Comparison of ENCODE assay signal across 10 cellular contexts in genomic region chr3:127690106-127690505, GRCh38. TPM values are rescaled to one million over a fixed set of nuclear protein-coding genes. Genes with fewer than 3 reads are reported as not detected.
DNase-seq lines count a peak whose midpoint lies in the region; ATAC-seq and TF ChIP-seq lines count a peak whose summit lies in the region.
"Had no signal": no experiment of that assay in that cellular context is flagged by ENCODE, and none has a peak within 500 bp of the region (broad histone marks: within the 10 kb centered on the region; RNA-seq: fewer than 3 reads in every experiment).

No MANE protein-coding gene starts in this region.

- ATAC-seq in GM21367 (IDR thresholded peaks at IDR 0.05; ENCODE audit: unreplicated experiment) (no peak), HG03097 (IDR thresholded peaks at IDR 0.05; ENCODE audit: low FRiP score, unreplicated experiment) (no peak)

- DNase-seq in SW480 (ENCODE audit: low spot score): peak; percentile 57
- peak; percentile 34 for DNase-seq in fibroblast of villous mesenchyme (ENCODE audit: low read depth)
- peak; percentile 93 for DNase-seq in osteoblast (ENCODE audit: insufficient read length, low spot score, missing footprints)
- no peak for DNase-seq in NCI-H526 (lab: John Stamatoyannopoulos, UW)
- no peak for DNase-seq in endothelial cell (ENCODE audit: low spot score)
- DNase-seq: effector memory CD4-positive, alpha-beta T cell had no signal

- H4K20me1 ChIP-seq in BLaER1 treated with 17β-estradiol and CSF1 and Interleukin-3, amounts not matched to agents 10 nM and 100 nM: peaks cover 0 to 3% (median 0%) of the 10 kb centered on the region in 11 experiments; a peak in 1 of 22 replicates
- H4K20me1 ChIP-seq in osteoblast (ENCODE audit: insufficient read depth, low read length): no peaks in the 10 kb centered on the region

- no peaks in the 10 kb centered on the region for H3K79me2 ChIP-seq in osteoblast (ENCODE audit: insufficient read depth, low read length)

- no peaks in the 10 kb centered on the region for H3K4me1 Mint-ChIP-seq in endothelial cell (ENCODE audit: unreplicated experiment)
- H3K4me1 Mint-ChIP-seq: CD8-positive, alpha-beta memory T cell had no signal

- peak overlapping the region in 9 of 11 experiments; percentile 76 to 95 (median 86); a peak in 19 of 22 replicates for H3K4me2 ChIP-seq in BLaER1 treated with 17β-estradiol and CSF1 and Interleukin-3, amounts not matched to agents 10 nM and 100 nM
- H3K4me2 ChIP-seq in osteoblast (ENCODE audit: insufficient read depth, low read length): peak overlapping the region; percentile 66

- H3K9me3 ChIP-seq in BLaER1 treated with 17β-estradiol and CSF1 and Interleukin-3, amounts not matched to agents 10 nM and 100 nM (replicated peaks in 1 of 11): peaks cover 0 to 6% (median 0%) of the 10 kb centered on the region in 11 experiments; a peak in 1 of 22 replicates
- H3K9me3 ChIP-seq in osteoblast (ENCODE audit: low read depth, low read length): no peaks in the 10 kb centered on the region

- peaks cover 2% of the 10 kb centered on the region for H3K27me3 Mint-ChIP-seq in endothelial cell (ENCODE audit: unreplicated experiment)
- H3K27me3 Mint-ChIP-seq: CD8-positive, alpha-beta memory T cell had no signal

- no peaks in the 10 kb centered on the region for H3K27me3 ChIP-seq in BLaER1 treated with 17β-estradiol and CSF1 and Interleukin-3, amounts not matched to agents 10 nM and 100 nM
- no peaks in the 10 kb centered on the region for H3K27me3 ChIP-seq in osteoblast (ENCODE audit: insufficient read depth, low read length)

- TF ChIP-seq CTCF in fibroblast of villous mesenchyme (IDR thresholded peaks at IDR 0.05; ENCODE audit: insufficient read depth, low read depth, low read length) (no peak), osteoblast (IDR thresholded peaks at IDR 0.05; ENCODE audit: extremely low read depth, low read depth, low read length) (no peak), endothelial cell (IDR thresholded peaks at IDR 0.05; ENCODE audit: unreplicated experiment) (no peak)

- peak overlapping the region in 7 of 11 experiments; percentile 50 to 76 (median 71); a peak in 11 of 22 replicates for H3K27ac ChIP-seq in BLaER1 treated with 17β-estradiol and CSF1 and Interleukin-3, amounts not matched to agents 10 nM and 100 nM
- H3K27ac ChIP-seq in osteoblast (ENCODE audit: low read depth, low read length): peak overlapping the region; percentile 86

- H3K4me1 ChIP-seq in BLaER1 treated with 17β-estradiol and CSF1 and Interleukin-3, amounts not matched to agents 10 nM and 100 nM: peaks cover 29 to 71% (median 44%) of the 10 kb centered on the region in 10 experiments
- peaks cover 25% of the 10 kb centered on the region for H3K4me1 ChIP-seq in osteoblast (ENCODE audit: insufficient read depth, low read length)

- no peak overlapping the region for H3K27ac Mint-ChIP-seq in endothelial cell (ENCODE audit: unreplicated experiment)
- H3K27ac Mint-ChIP-seq: CD8-positive, alpha-beta memory T cell had no signal

- H3K4me3 ChIP-seq in BLaER1 treated with 17β-estradiol and CSF1 and Interleukin-3, amounts not matched to agents 10 nM and 100 nM: no peak overlapping the region
- H3K4me3 ChIP-seq in fibroblast of villous mesenchyme (ENCODE audit: low read depth, low read length) (no peak overlapping the region), osteoblast (ENCODE audit: insufficient read depth, low read length) (no peak overlapping the region)

- no peaks in the 10 kb centered on the region for H3K36me3 ChIP-seq in BLaER1 treated with 17β-estradiol and CSF1 and Interleukin-3, amounts not matched to agents 10 nM and 100 nM
- peaks cover 7% of the 10 kb centered on the region for H3K36me3 ChIP-seq in osteoblast (ENCODE audit: insufficient read depth, low read length)

- peak overlapping the region; percentile 62 for H2AFZ ChIP-seq in osteoblast (ENCODE audit: low read length)

- H3K9ac ChIP-seq in BLaER1 treated with 17β-estradiol and CSF1 and Interleukin-3, amounts not matched to agents 10 nM and 100 nM: peak overlapping the region; percentile 27 to 68 (median 56); a peak in 13 of 22 replicates

- H3K9me3 Mint-ChIP-seq in endothelial cell (ENCODE audit: unreplicated experiment): no peaks in the 10 kb centered on the region
- H3K9me3 Mint-ChIP-seq: CD8-positive, alpha-beta memory T cell had no signal

- no peaks in the 10 kb centered on the region for H3K36me3 Mint-ChIP-seq in endothelial cell (ENCODE audit: low read depth, unreplicated experiment)
- H3K36me3 Mint-ChIP-seq: CD8-positive, alpha-beta memory T cell had no signal

- H3K4me3 Mint-ChIP-seq in endothelial cell (ENCODE audit: unreplicated experiment): no peak overlapping the region
- H3K4me3 Mint-ChIP-seq: CD8-positive, alpha-beta memory T cell had no signal

RNA-seq across cellular contexts. Expression of gene ABTB1, which starts 17.4 kb away (rescaled TPM):
- total RNA-seq in fibroblast of villous mesenchyme (3.5 and 6.4 TPM in 2 replicates), osteoblast (14.7 and 17.7 TPM in 2 replicates), endothelial cell (ENCODE audit: unreplicated experiment) (8.7 TPM)

Comparison
In these comparisons a context has a peak if more than half of its experiments do, and no peak if none do; other contexts are left out.
1. DNase-seq: peak in SW480 (single experiment), fibroblast of villous mesenchyme (single experiment) and osteoblast (single experiment); none in NCI-H526 (0 of 2) and endothelial cell (single experiment).